Comparison of ENCODE assay signal across 18 cellular contexts in the genomic region with DNA sequence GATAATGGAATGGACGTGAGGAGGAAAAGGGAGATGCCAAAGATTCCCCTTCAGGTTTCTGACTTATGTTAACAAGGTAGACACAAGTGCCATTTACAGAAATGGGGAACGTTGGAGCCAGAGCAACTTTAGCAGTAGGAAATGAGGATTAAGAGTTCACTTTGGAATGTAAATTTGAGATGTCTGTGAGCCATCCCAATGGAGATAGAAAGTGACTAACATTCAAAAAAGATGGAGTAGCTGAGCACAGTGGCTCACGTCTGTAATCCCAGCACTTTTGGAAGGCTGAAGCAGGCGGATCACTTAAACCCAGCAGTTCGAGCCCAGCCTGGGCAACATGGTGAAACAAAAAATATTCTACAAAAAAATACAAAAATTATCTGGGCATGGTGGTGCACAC. TPM values are rescaled to one million over a fixed set of nuclear protein-coding genes. Genes with fewer than 3 reads are reported as not detected.
A peak's percentile ranks its signal among the peaks of the same experiment; 100 is the strongest.
DNase-seq lines count a peak whose midpoint lies in the region; ATAC-seq and TF ChIP-seq lines count a peak whose summit lies in the region.
"Had no signal": no experiment of that assay in that cellular context is flagged by ENCODE, and none has a peak within 500 bp of the region (broad histone marks: within the 10 kb centered on the region; RNA-seq: fewer than 3 reads in every experiment).

No MANE protein-coding gene starts in this region.

- no TSS peak for BruUV-seq in IMR-90 (replicated peaks; lab: Mats Ljungman, UMichigan)

- H2AK5ac ChIP-seq in IMR-90 (ENCODE audit: low read depth, low read length) = no peak overlapping the region

- peaks cover 2 to 6% of the 10 kb centered on the region in 2 donors for H3K9me3 Mint-ChIP-seq in activated T-cell treated with anti-CD3 and anti-CD28 coated beads, Interleukin-2, amount 50 U/mL, for 72 hours
- H3K9me3 Mint-ChIP-seq in mesothelial cell of epicardium = peaks cover 17% of the 10 kb centered on the region
- H3K9me3 Mint-ChIP-seq in effector memory CD8-positive, alpha-beta T cell = no peaks in the 10 kb centered on the region

- H4K20me1 ChIP-seq in IMR-90 (ENCODE audit: insufficient read depth, low read length) = peaks cover 75% of the 10 kb centered on the region

- H3K27ac Mint-ChIP-seq in activated T-cell treated with anti-CD3 and anti-CD28 coated beads, Interleukin-2, amount 50 U/mL, for 72 hours = peak overlapping the region; percentile 11
- peak overlapping the region; percentile 52 for H3K27ac Mint-ChIP-seq in mesothelial cell of epicardium
- H3K27ac Mint-ChIP-seq in effector memory CD8-positive, alpha-beta T cell = no peak overlapping the region
- H3K27ac Mint-ChIP-seq: CD4-positive, alpha-beta memory T cell had no signal

- dilution Hi-C loops in IMR-90 (cut with HindIII; ENCODE audit: low sequenced_read_pairs, unreplicated experiment) = no loop called here

- POLR2A ChIA-PET in IMR-90 (lab: Charles Lee; ENCODE audit: unreplicated experiment) = no interaction called here

- H3K23ac ChIP-seq in IMR-90 (ENCODE audit: low read depth, low read length) = no peak overlapping the region

- no peak overlapping the region for H4K5ac ChIP-seq in IMR-90 (ENCODE audit: low read depth, low read length)

- H2BK20ac ChIP-seq in IMR-90 (ENCODE audit: low read depth, low read length) = no peak overlapping the region

- no peak for ATAC-seq in activated T-cell treated with anti-CD3 and anti-CD28 coated beads, Interleukin-2, amount 50 U/mL, for 72 hours (replicated peaks in 1 of 2)
- ATAC-seq in IMR-90 (ENCODE audit: low read depth) = peak; percentile 24; the same call in 1 of the 2 replicates
- ATAC-seq in GM19324 (IDR thresholded peaks at IDR 0.05; ENCODE audit: low FRiP score, unreplicated experiment) = no peak
- ATAC-seq in effector memory CD8-positive, alpha-beta T cell (replicated peaks) = no peak
- ATAC-seq: A549, K562 had no signal

- H3K9me3 ChIP-seq in IMR-90 (ENCODE audit: control insufficient read depth, insufficient read depth, low read length) = peaks cover 3% of the 10 kb centered on the region; the same call in 1 of the 2 replicates
- H3K9me3 ChIP-seq: HAP-1 had no signal

- no peak for TF ChIP-seq POLR2A in IMR-90 (IDR thresholded peaks at IDR 0.05; ENCODE audit: low read depth, low read length)

- in situ Hi-C loops in IMR-90 (cut with MboI; ENCODE audit: low sequenced_read_pairs) = no loop called here

- peaks cover 14% of the 10 kb centered on the region for H3K9me1 ChIP-seq in IMR-90 (ENCODE audit: insufficient read depth, low read length)

- CTCF ChIA-PET in IMR-90 (lab: Yijun Ruan, JAX) = no interaction called here

- no peak overlapping the region for H4K91ac ChIP-seq in IMR-90 (ENCODE audit: insufficient read depth, low read depth, low read length)

- H3K4me1 ChIP-seq in IMR-90 (ENCODE audit: control insufficient read depth, insufficient read depth, low read length) = peaks cover 7% of the 10 kb centered on the region

- H2AK9ac ChIP-seq in IMR-90 (replicated peaks; ENCODE audit: low read depth, low read length, poor library complexity) = no peak overlapping the region

- H3K18ac ChIP-seq in IMR-90 (ENCODE audit: low read depth, low read length) = no peak overlapping the region

- peaks cover 6 to 66% of the 10 kb centered on the region in 2 experiments for H3K79me1 ChIP-seq in IMR-90 (ENCODE audit: low read depth in 1 of 2, low read length in 2 of 2)

- H2BK15ac ChIP-seq in IMR-90 (ENCODE audit: low read depth, low read length) = no peak overlapping the region

- H3K4me3 Mint-ChIP-seq in activated T-cell treated with anti-CD3 and anti-CD28 coated beads, Interleukin-2, amount 50 U/mL, for 72 hours = no peak overlapping the region
- H3K4me3 Mint-ChIP-seq in mesothelial cell of epicardium = no peak overlapping the region
- no peak overlapping the region for H3K4me3 Mint-ChIP-seq in effector memory CD8-positive, alpha-beta T cell
- H3K4me3 Mint-ChIP-seq: CD4-positive, alpha-beta memory T cell had no signal

- no peak overlapping the region for H2BK120ac ChIP-seq in IMR-90 (ENCODE audit: low read depth, low read length)

- H2BK5ac ChIP-seq in IMR-90 (ENCODE audit: low read depth, low read length, poor library complexity, severe bottlenecking) = no peak overlapping the region

- H2AFZ ChIP-seq in IMR-90 (replicated peaks; ENCODE audit: low read length, poor library complexity) = no peak overlapping the region

- no peak overlapping the region for H3K4me3 ChIP-seq in IMR-90 (ENCODE audit: insufficient read depth, low read depth, low read length)
- H3K4me3 ChIP-seq: A549, HAP-1, K562 had no signal

- no peaks in the 10 kb centered on the region for H3K36me3 ChIP-seq in IMR-90 (ENCODE audit: control insufficient read depth, insufficient read depth, low read length)
- H3K36me3 ChIP-seq: HAP-1 had no signal

- DNase-seq in activated T-cell treated with anti-CD3 and anti-CD28 coated beads, Interleukin-2, amount 50 U/mL, for 72 hours = no peak
- no peak for DNase-seq in activated T-cell treated with anti-CD3 and anti-CD28 coated beads, Interleukin-2, amount 50 U/mL, for 1 hour
- DNase-seq in IMR-90 = no peak
- DNase-seq in mesothelial cell of epicardium (ENCODE audit: low spot score in 2 of 2, unreplicated experiment in 2 of 2) = no peak
- no peak for DNase-seq in CD1c-positive myeloid dendritic cell (ENCODE audit: extremely low spot score)
- DNase-seq in effector memory CD8-positive, alpha-beta T cell = no peak
- DNase-seq: AML-193; CD4-positive, alpha-beta memory T cell; DMS153; DMS79; GF-D8 had no signal

- no peak for TF ChIP-seq RAD21 in IMR-90 (IDR thresholded peaks at IDR 0.05; ENCODE audit: low read length)

- H3K14ac ChIP-seq in IMR-90 (replicated peaks; ENCODE audit: low read depth, low read length) = no peak overlapping the region; the same call in 1 of the 2 replicates

- no peak overlapping the region for H3K9ac ChIP-seq in IMR-90 (ENCODE audit: low read depth, low read length)

- no peak overlapping the region for H3K27ac ChIP-seq in IMR-90 (ENCODE audit: insufficient read depth, low read length)
- H3K27ac ChIP-seq: 22Rv1, A549, C4-2B, HL-60 had no signal

- no peaks in the 10 kb centered on the region for H3K27me3 ChIP-seq in IMR-90 (ENCODE audit: control insufficient read depth, insufficient read depth, low read length)

- H3K4ac ChIP-seq in IMR-90 (ENCODE audit: low read depth, low read length) = no peak overlapping the region

- no peaks in the 10 kb centered on the region for H3K27me3 Mint-ChIP-seq in activated T-cell treated with anti-CD3 and anti-CD28 coated beads, Interleukin-2, amount 50 U/mL, for 72 hours (ENCODE audit: low read depth)
- no peaks in the 10 kb centered on the region for H3K27me3 Mint-ChIP-seq in mesothelial cell of epicardium (ENCODE audit: low read depth)
- no peaks in the 10 kb centered on the region for H3K27me3 Mint-ChIP-seq in effector memory CD8-positive, alpha-beta T cell
- H3K27me3 Mint-ChIP-seq: CD4-positive, alpha-beta memory T cell had no signal

- 63 to 100% methylated on average over 1 to 2 of the region's 5 CpGs for WGBS in IMR-90 (ENCODE audit: extremely low coverage in 2 of 2, insufficient read length in 1 of 2), 2 experiments

- no peak overlapping the region for H4K8ac ChIP-seq in IMR-90 (ENCODE audit: low read depth in 2 of 2, low read length in 2 of 2)

- H3K56ac ChIP-seq in IMR-90 (ENCODE audit: extremely low read depth, insufficient read depth, low read length) = no peak overlapping the region

- H3K4me1 Mint-ChIP-seq in activated T-cell treated with anti-CD3 and anti-CD28 coated beads, Interleukin-2, amount 50 U/mL, for 72 hours (ENCODE audit: low read depth) = peaks cover 34% of the 10 kb centered on the region
- peaks cover 24% of the 10 kb centered on the region for H3K4me1 Mint-ChIP-seq in mesothelial cell of epicardium
- peaks cover 23 to 46% of the 10 kb centered on the region in 2 donors for H3K4me1 Mint-ChIP-seq in effector memory CD8-positive, alpha-beta T cell (ENCODE audit: low read depth in 2 of 2)

- peaks cover 7 to 20% of the 10 kb centered on the region in 2 donors for H3K36me3 Mint-ChIP-seq in activated T-cell treated with anti-CD3 and anti-CD28 coated beads, Interleukin-2, amount 50 U/mL, for 72 hours (ENCODE audit: insufficient read depth in 2 of 2)
- H3K36me3 Mint-ChIP-seq in mesothelial cell of epicardium = peaks cover 22% of the 10 kb centered on the region
- peaks cover 20% of the 10 kb centered on the region for H3K36me3 Mint-ChIP-seq in effector memory CD8-positive, alpha-beta T cell (ENCODE audit: insufficient read depth)

- H3K4me2 ChIP-seq in IMR-90 (ENCODE audit: low read depth, low read length) = no peak overlapping the region
- H3K4me2 ChIP-seq: A549 had no signal

- no peak for TF ChIP-seq CTCF in IMR-90 (conservative IDR thresholded peaks at IDR 0.05; ENCODE audit: low read depth, low read length)
- no peak for TF ChIP-seq CTCF in mesothelial cell of epicardium (IDR thresholded peaks at IDR 0.05; ENCODE audit: unreplicated experiment)

- intact Hi-C loops in IMR-90 (cut with micrococcal nuclease) = no loop called here

TF ChIP-seq in IMR-90, 13 proteins besides CTCF, POLR2A, EP300 and RAD21 (continues in another document):
- no peak for TF ChIP-seq MAFK (IDR thresholded peaks at IDR 0.05; ENCODE audit: low read depth, low read length)
- TF ChIP-seq MXI1 (IDR thresholded peaks at IDR 0.05; ENCODE audit: borderline replicate concordance, low read depth, low read length) = no peak
- no peak for TF ChIP-seq RCOR1 (IDR thresholded peaks at IDR 0.05; ENCODE audit: insufficient replicate concordance, low read length)
- no peak for TF ChIP-seq CHD1 (IDR thresholded peaks at IDR 0.05; ENCODE audit: low read depth, low read length)
- TF ChIP-seq NFE2L2 (IDR thresholded peaks at IDR 0.05; ENCODE audit: low read depth, low read length) = no peak
- no peak for TF ChIP-seq BHLHE40 (IDR thresholded peaks at IDR 0.05; ENCODE audit: low read depth, low read length)
- no peak for TF ChIP-seq FOS (IDR thresholded peaks at IDR 0.05; ENCODE audit: low read depth, low read length)
- TF ChIP-seq MAZ (IDR thresholded peaks at IDR 0.05; ENCODE audit: borderline replicate concordance, low read depth, low read length) = no peak
- TF ChIP-seq, protein P1, sequence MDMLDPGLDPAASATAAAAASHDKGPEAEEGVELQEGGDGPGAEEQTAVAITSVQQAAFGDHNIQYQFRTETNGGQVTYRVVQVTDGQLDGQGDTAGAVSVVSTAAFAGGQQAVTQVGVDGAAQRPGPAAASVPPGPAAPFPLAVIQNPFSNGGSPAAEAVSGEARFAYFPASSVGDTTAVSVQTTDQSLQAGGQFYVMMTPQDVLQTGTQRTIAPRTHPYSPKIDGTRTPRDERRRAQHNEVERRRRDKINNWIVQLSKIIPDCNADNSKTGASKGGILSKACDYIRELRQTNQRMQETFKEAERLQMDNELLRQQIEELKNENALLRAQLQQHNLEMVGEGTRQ (IDR thresholded peaks at IDR 0.05; ENCODE audit: low read depth, low read length) = no peak
- no peak for TF ChIP-seq RFX5 (IDR thresholded peaks at IDR 0.05; ENCODE audit: low read depth, low read length)

RNA-seq across cellular contexts. Expression of gene MRTFA, which starts 19.9 kb away (rescaled TPM):
- total RNA-seq in activated T-cell treated with anti-CD3 and anti-CD28 coated beads, Interleukin-2, amount 50 U/mL, for 72 hours = 10 to 100 TPM; 44.7 to 51.7 TPM
- total RNA-seq in IMR-90 (2012; rRNA removed) = 12.5 and 15.3 TPM in 2 replicates
- 17.1 and 17.2 TPM in 2 replicates for polyA plus RNA-seq in IMR-90 (2012; rRNA removed)
- polyA plus RNA-seq in IMR-90 (2012; cell fraction: cytosol; rRNA removed) = 27.6 and 38.8 TPM in 2 replicates
- polyA plus RNA-seq in IMR-90 (2012; cell fraction: nucleus; rRNA removed; ENCODE audit: low replicate concordance) = 38.3 and 56.9 TPM in 2 replicates
- total RNA-seq in mesothelial cell of epicardium = 105 to 109 TPM (median 108 TPM) in 3 replicates

Comparison
In these comparisons a context has a peak if more than half of its experiments do, and no peak if none do; other contexts are left out.
1. H3K27ac Mint-ChIP-seq: peak in activated T-cell treated with anti-CD3 and anti-CD28 coated beads, Interleukin-2, amount 50 U/mL, for 72 hours (single experiment) and mesothelial cell of epicardium (single experiment); none in effector memory CD8-positive, alpha-beta T cell (0 of 2).